In genomic region chr17:42076797-42077559, GRCh38 we compare ENCODE assay signal across 25 cellular contexts. TPM values are rescaled to one million over a fixed set of nuclear protein-coding genes. Genes with fewer than 3 reads are reported as not detected.
DNase-seq lines count a peak whose midpoint lies in the region; ATAC-seq, FAIRE-seq and TF ChIP-seq lines count a peak whose summit lies in the region.
"Had no signal": no experiment of that assay in that cellular context is flagged by ENCODE, and none has a peak within 500 bp of the region (broad histone marks: within the 10 kb centered on the region; RNA-seq: fewer than 3 reads in every experiment).

No MANE protein-coding gene starts in this region.

- H3K9me1 ChIP-seq in K562 (ENCODE audit: control insufficient read depth, insufficient read depth, low read length) = no peaks in the 10 kb centered on the region

- 37% methylated on average over 4 of the region's 4 CpGs for WGBS in K562 (ENCODE audit: insufficient coverage, low coverage, missing lambda C conversion rate)

- DNase-seq in K562 (ENCODE audit: extremely low read depth in 1 of 4, low spot score in 3 of 4) = no peak
- no peak for DNase-seq in gastrocnemius medialis
- no peak for DNase-seq in mucosa of gallbladder (ENCODE audit: low spot score)
- no peak for DNase-seq in stimulated activated CD4-positive, alpha-beta T cell treated with anti-CD3 and anti-CD28 coated beads, Interleukin-4, amount 100 ng/mL, for 1 hour
- DNase-seq: ACHN; BE2C; C1 segment of cervical spinal cord; CD4-positive, CD25-positive, alpha-beta regulatory T cell; CD8-positive, alpha-beta memory T cell; COR-L47; DMS 273 treated with DMSO at 0.1 percent for 48 hours; DMS53; DND-41; EL; H9; IMR-90; KBM-7 had no signal

- peaks cover 4% of the 10 kb centered on the region; the same call in 1 of the 2 replicates for H4K20me1 ChIP-seq in K562 (replicated peaks; ENCODE audit: control insufficient read depth, insufficient read depth, low read length)

- in situ Hi-C loops in K562 (cut with MboI) (no loop called here), gastrocnemius medialis (cut with MboI; ENCODE audit: low sequenced_read_pairs in 4 of 4) (no loop called here)

- H3K9me3 ChIP-seq in HEK293 (ENCODE audit: control insufficient read depth, insufficient read depth, low read depth, low read length) = no peaks in the 10 kb centered on the region
- H3K9me3 ChIP-seq in K562 (replicated peaks; ENCODE audit: control insufficient read depth, insufficient read depth, low read depth, low read length) = no peaks in the 10 kb centered on the region
- H3K9me3 ChIP-seq in gastrocnemius medialis = no peaks in the 10 kb centered on the region
- H3K9me3 ChIP-seq: BE2C had no signal

- no peak for TF ChIP-seq EP300 in K562 (IDR thresholded peaks at IDR 0.05; ENCODE audit: low read length)

- ATAC-seq in K562 (no peak), gastrocnemius medialis (peak; percentile 69 to 86), HG02763 (IDR thresholded peaks at IDR 0.05; ENCODE audit: unreplicated experiment) (no peak)
- ATAC-seq: GM12878 had no signal

- BruUV-seq in K562 (replicated peaks; lab: Mats Ljungman, UMichigan) = no TSS peak

- peaks cover 4 to 20% of the 10 kb centered on the region in 2 experiments; a peak in 3 of 5 replicates for H3K27me3 ChIP-seq in K562 (ENCODE audit: control insufficient read depth in 2 of 2, insufficient read depth in 2 of 2, low read length in 2 of 2)
- H3K27me3 ChIP-seq in gastrocnemius medialis = no peaks in the 10 kb centered on the region

- H3K27ac ChIP-seq in HEK293 (ENCODE audit: extremely low read depth, low read depth, low read length) (no peak overlapping the region), K562 (ENCODE audit: extremely low read depth, low read depth, low read length) (no peak overlapping the region), gastrocnemius medialis (peak overlapping the region; percentile 59 to 84 (median 66))

- POLR2A ChIA-PET in HEK293 (lab: Yijun Ruan, JAX) = no interaction called here
- POLR2A ChIA-PET in K562 (lab: Yijun Ruan, JAX) = interaction anchor here (0.6 to 0.7 kb wide), 2 partner anchors 9 to 370 kb away, joined by 3 read pairs; no protein-coding TSS in a partner anchor

- H2AFZ ChIP-seq in K562 (ENCODE audit: low read depth, low read length) = no peak overlapping the region

- TF ChIP-seq CTCF in HEK293 (tag by site-specific recombination; IDR thresholded peaks at IDR 0.05) = no peak
- TF ChIP-seq CTCF in K562 (IDR thresholded peaks at IDR 0.05 in 2 of 3, conservative IDR thresholded peaks at IDR 0.05 in 1 of 3; ENCODE audit: insufficient read depth in 2 of 3, low read depth in 1 of 3, low read length in 3 of 3) = no peak
- TF ChIP-seq CTCF in gastrocnemius medialis (IDR thresholded peaks at IDR 0.05 in 4 of 5, conservative IDR thresholded peaks at IDR 0.05 in 1 of 5) = no peak

- H3K36me3 ChIP-seq in HEK293 (ENCODE audit: control insufficient read depth in 2 of 2, insufficient read depth in 1 of 2, low read length in 2 of 2) (no peaks in the 10 kb centered on the region), K562 (ENCODE audit: control insufficient read depth, insufficient read depth, low read length) (no peaks in the 10 kb centered on the region), gastrocnemius medialis (no peaks in the 10 kb centered on the region)
- H3K36me3 ChIP-seq: BE2C had no signal

- no peak for TF ChIP-seq RAD21 in K562 (CRISPR knock-in tag; conservative IDR thresholded peaks at IDR 0.05 in 1 of 2, IDR thresholded peaks at IDR 0.05 in 1 of 2)

- CTCF ChIA-PET in HEK293 (lab: Yijun Ruan, JAX) = interaction anchor here (0.6 to 3.3 kb wide), 9 partner anchors 9 to 114 kb away, joined by 3 to 9 read pairs (median 4); partner anchors contain the start of genes DNAJC7 and NKIRAS2
- CTCF ChIA-PET in K562 (lab: Yijun Ruan, JAX; ENCODE audit: low intra/inter-chr PET ratio) = no interaction called here

- H3K4me3 ChIP-seq in HEK293 (ENCODE audit: low read depth, low read length) = no peak overlapping the region
- no peak overlapping the region for H3K4me3 ChIP-seq in K562
- H3K4me3 ChIP-seq in gastrocnemius medialis = no peak overlapping the region
- H3K4me3 ChIP-seq: GM12878 had no signal

- TF ChIP-seq POLR2A in K562 (conservative IDR thresholded peaks at IDR 0.05) (no peak), gastrocnemius medialis (IDR thresholded peaks at IDR 0.05) (no peak)

- intact Hi-C loops in K562 (cut with micrococcal nuclease) (no loop called here), gastrocnemius medialis (cut with DNase I; ENCODE audit: low total_unique reads) (no loop called here)

- H3K79me2 ChIP-seq in K562 (ENCODE audit: control insufficient read depth, insufficient read depth, low read length) = no peaks in the 10 kb centered on the region

- H3K4me1 ChIP-seq in HEK293 (ENCODE audit: control insufficient read depth, insufficient read depth, low read length) = no peaks in the 10 kb centered on the region
- H3K4me1 ChIP-seq in K562 (replicated peaks in 1 of 2; ENCODE audit: control insufficient read depth in 2 of 2, insufficient read depth in 2 of 2, low read length in 2 of 2) = peaks cover 15 to 22% of the 10 kb centered on the region in 2 experiments
- peaks cover 20 to 23% of the 10 kb centered on the region in 2 donors for H3K4me1 ChIP-seq in gastrocnemius medialis

- peak; percentile 6 for FAIRE-seq in K562 (lab: Jason Lieb, UNC)
- FAIRE-seq: GM12878, GM19239, H1 had no signal

- H3K9ac ChIP-seq in K562 (ENCODE audit: insufficient read depth in 1 of 2, low read depth in 2 of 2, low read length in 2 of 2) = no peak overlapping the region

- no peak overlapping the region for H3K4me2 ChIP-seq in K562 (ENCODE audit: insufficient read depth, low read length)

RNA-seq across cellular contexts. Expression of gene ZNF385C, which starts 21.3 kb away (rescaled TPM):
- 0.44 and 0.86 TPM in 2 replicates for total RNA-seq in K562 (2011; cell fraction: chromatin; rRNA removed; ENCODE audit: low replicate concordance)
- total RNA-seq in K562 (2011; cell fraction: nucleolus; rRNA removed) = 0.79 and 0.83 TPM in 2 replicates
- 0.73 and 1.5 TPM in 2 replicates for total RNA-seq in K562 (2011; cell fraction: nucleoplasm; rRNA removed)
- total RNA-seq in K562 (2014; rRNA removed) = 0.20 TPM in 1 of 2 replicates, not detected in the other
- total RNA-seq in K562 (2014; rRNA removed; fragmentation: Illumina TruSeq; extraction: Trizol) = 0.16 and 0.25 TPM in 2 replicates
- total RNA-seq in K562 (2015; rRNA removed; fragmentation: Illumina TruSeq; extraction: Trizol) = 0.08 and 0.11 TPM in 2 replicates
- 0.22 and 0.34 TPM in 2 replicates for total RNA-seq in K562 (2021)
- 0.35 and 0.42 TPM in 2 replicates for polyA plus RNA-seq in K562 (2011; rRNA removed)
- 0.48 and 0.63 TPM in 2 replicates for polyA plus RNA-seq in K562 (2011; cell fraction: cytosol; rRNA removed)
- polyA plus RNA-seq in K562 (2011; cell fraction: nucleus; rRNA removed) = 0.80 and 0.84 TPM in 2 replicates
- polyA plus RNA-seq in K562 (2012) = 0.25 and 1.9 TPM in 2 replicates
- polyA plus RNA-seq in K562 (2014; fragmentation: Illumina TruSeq; extraction: Trizol) = 0.28 and 0.29 TPM in 2 replicates
- under 1 TPM; 0.03 to 0.04 TPM for polyA plus RNA-seq in K562 (2014; fragmentation: Nextera tagmentation; extraction: Ambion mirVana)
- polyA plus RNA-seq in K562 (2014; rRNA removed) = 0.15 and 0.74 TPM in 2 replicates
- polyA minus RNA-seq in K562 (2011; rRNA and poly(A)+ RNA removed) = 0.11 and 0.18 TPM in 2 replicates
- polyA minus RNA-seq in K562 (2011; cell fraction: cytosol; rRNA and poly(A)+ RNA removed) = not detected in 2 replicates
- polyA minus RNA-seq in K562 (2011; cell fraction: nucleus; rRNA and poly(A)+ RNA removed) = not detected in 2 replicates
- under 1 TPM in 2 of 4 donors, not detected in 2; 0.26 to 0.78 TPM for total RNA-seq in gastrocnemius medialis
- total RNA-seq in mucosa of gallbladder = 0.32 TPM
- total RNA-seq: A172; CD4-positive, CD25-positive, alpha-beta regulatory T cell; CD8-positive, alpha-beta memory T cell; GM12878; IMR-90 had no signal
- polyA plus RNA-seq: CD8-positive, alpha-beta memory T cell; IMR-90 had no signal

RNA-seq across cellular contexts. Expression of gene C17orf113, which starts 26.6 kb away (rescaled TPM):
- total RNA-seq in K562 (2011; cell fraction: chromatin; rRNA removed; ENCODE audit: low replicate concordance) = 0.88 and 2.5 TPM in 2 replicates
- 1.8 and 2.0 TPM in 2 replicates for total RNA-seq in K562 (2011; cell fraction: nucleolus; rRNA removed)
- total RNA-seq in K562 (2011; cell fraction: nucleoplasm; rRNA removed) = 0.95 and 1.2 TPM in 2 replicates
- total RNA-seq in K562 (2014; rRNA removed) = 0.78 and 0.86 TPM in 2 replicates
- 0.22 and 0.29 TPM in 2 replicates for total RNA-seq in K562 (2014; rRNA removed; fragmentation: Illumina TruSeq; extraction: Trizol)
- total RNA-seq in K562 (2015; rRNA removed; fragmentation: Illumina TruSeq; extraction: Trizol) = 0.29 and 0.34 TPM in 2 replicates
- 1.1 and 1.2 TPM in 2 replicates for total RNA-seq in K562 (2021)
- 0.49 and 0.55 TPM in 2 replicates for polyA plus RNA-seq in K562 (2011; rRNA removed)
- 0.56 and 0.91 TPM in 2 replicates for polyA plus RNA-seq in K562 (2011; cell fraction: cytosol; rRNA removed)
- 0.65 and 1.1 TPM in 2 replicates for polyA plus RNA-seq in K562 (2011; cell fraction: nucleus; rRNA removed)
- polyA plus RNA-seq in K562 (2012) = 0.86 and 1.8 TPM in 2 replicates
- 0.31 and 0.61 TPM in 2 replicates for polyA plus RNA-seq in K562 (2014; fragmentation: Illumina TruSeq; extraction: Trizol)
- under 1 TPM; 0.10 to 0.17 TPM for polyA plus RNA-seq in K562 (2014; fragmentation: Nextera tagmentation; extraction: Ambion mirVana)
- 0.38 and 0.71 TPM in 2 replicates for polyA plus RNA-seq in K562 (2014; rRNA removed)
- 0.09 and 0.35 TPM in 2 replicates for polyA minus RNA-seq in K562 (2011; rRNA and poly(A)+ RNA removed)
- 0.64 and 0.67 TPM in 2 replicates for polyA minus RNA-seq in K562 (2011; cell fraction: cytosol; rRNA and poly(A)+ RNA removed)
- polyA minus RNA-seq in K562 (2011; cell fraction: nucleus; rRNA and poly(A)+ RNA removed) = 0.22 and 0.27 TPM in 2 replicates
- under 1 TPM; 0.13 to 0.86 (median 0.38) TPM for total RNA-seq in gastrocnemius medialis
- total RNA-seq in mucosa of gallbladder = 1.6 TPM
- total RNA-seq: A172 had no signal

RNA-seq across cellular contexts. Expression of gene DHX58, which starts 35.5 kb away (rescaled TPM):
- total RNA-seq in K562 (2011; cell fraction: chromatin; rRNA removed; ENCODE audit: low replicate concordance) = 6.6 and 9.3 TPM in 2 replicates
- total RNA-seq in K562 (2011; cell fraction: nucleolus; rRNA removed) = 4.5 and 5.7 TPM in 2 replicates
- total RNA-seq in K562 (2011; cell fraction: nucleoplasm; rRNA removed) = 5.0 and 5.1 TPM in 2 replicates
- 1.5 and 3.0 TPM in 2 replicates for total RNA-seq in K562 (2014; rRNA removed)
- total RNA-seq in K562 (2014; rRNA removed; fragmentation: Illumina TruSeq; extraction: Trizol) = 0.51 and 0.76 TPM in 2 replicates
- 1.1 and 1.2 TPM in 2 replicates for total RNA-seq in K562 (2015; rRNA removed; fragmentation: Illumina TruSeq; extraction: Trizol)
- 1.7 and 2.3 TPM in 2 replicates for total RNA-seq in K562 (2021)
- 1.6 and 3.5 TPM in 2 replicates for polyA plus RNA-seq in K562 (2011; rRNA removed)
- polyA plus RNA-seq in K562 (2011; cell fraction: cytosol; rRNA removed) = 3.9 and 5.4 TPM in 2 replicates
- 7.8 and 12.8 TPM in 2 replicates for polyA plus RNA-seq in K562 (2011; cell fraction: nucleus; rRNA removed)
- 1.5 and 4.2 TPM in 2 replicates for polyA plus RNA-seq in K562 (2012)
- 1.4 TPM in 2 replicates for polyA plus RNA-seq in K562 (2014; fragmentation: Illumina TruSeq; extraction: Trizol)
- polyA plus RNA-seq in K562 (2014; fragmentation: Nextera tagmentation; extraction: Ambion mirVana) = under 1 TPM; 0.15 to 0.25 TPM
- 1.9 and 2.4 TPM in 2 replicates for polyA plus RNA-seq in K562 (2014; rRNA removed)
- polyA minus RNA-seq in K562 (2011; rRNA and poly(A)+ RNA removed) = 0.84 and 1.1 TPM in 2 replicates
- polyA minus RNA-seq in K562 (2011; cell fraction: cytosol; rRNA and poly(A)+ RNA removed) = 1.7 and 2.9 TPM in 2 replicates
- 1.9 and 4.2 TPM in 2 replicates for polyA minus RNA-seq in K562 (2011; cell fraction: nucleus; rRNA and poly(A)+ RNA removed)
- total RNA-seq in gastrocnemius medialis = 1 to 10 TPM; 1.1 to 4.4 (median 3.1) TPM
- 26.8 TPM for total RNA-seq in mucosa of gallbladder

RNA-seq across cellular contexts. Expression of gene KAT2A, which starts 44.2 kb away (rescaled TPM):
- 97.5 and 216 TPM in 2 replicates for total RNA-seq in K562 (2011; cell fraction: chromatin; rRNA removed; ENCODE audit: low replicate concordance)
- total RNA-seq in K562 (2011; cell fraction: nucleolus; rRNA removed) = 139 and 145 TPM in 2 replicates
- 84.1 and 110 TPM in 2 replicates for total RNA-seq in K562 (2011; cell fraction: nucleoplasm; rRNA removed)
- total RNA-seq in K562 (2014; rRNA removed) = 22.9 and 29.3 TPM in 2 replicates
- 13.9 and 18.7 TPM in 2 replicates for total RNA-seq in K562 (2014; rRNA removed; fragmentation: Illumina TruSeq; extraction: Trizol)
- 31.9 and 32.8 TPM in 2 replicates for total RNA-seq in K562 (2015; rRNA removed; fragmentation: Illumina TruSeq; extraction: Trizol)
- total RNA-seq in K562 (2021) = 57.2 and 57.8 TPM in 2 replicates
- 64.6 and 64.7 TPM in 2 replicates for polyA plus RNA-seq in K562 (2011; rRNA removed)
- polyA plus RNA-seq in K562 (2011; cell fraction: cytosol; rRNA removed) = 26.0 and 41.1 TPM in 2 replicates
- 518 and 949 TPM in 2 replicates for polyA plus RNA-seq in K562 (2011; cell fraction: nucleus; rRNA removed)
- polyA plus RNA-seq in K562 (2012) = 43.2 and 57.4 TPM in 2 replicates
- polyA plus RNA-seq in K562 (2014; fragmentation: Illumina TruSeq; extraction: Trizol) = 54.4 and 57.1 TPM in 2 replicates
- polyA plus RNA-seq in K562 (2014; fragmentation: Nextera tagmentation; extraction: Ambion mirVana) = 1 to 10 TPM; 1.5 to 4.9 TPM
- polyA plus RNA-seq in K562 (2014; rRNA removed) = 80.4 and 92.0 TPM in 2 replicates
- polyA minus RNA-seq in K562 (2011; rRNA and poly(A)+ RNA removed) = 13.2 and 20.1 TPM in 2 replicates
- 13.4 and 13.8 TPM in 2 replicates for polyA minus RNA-seq in K562 (2011; cell fraction: cytosol; rRNA and poly(A)+ RNA removed)
- polyA minus RNA-seq in K562 (2011; cell fraction: nucleus; rRNA and poly(A)+ RNA removed) = 44.7 and 47.8 TPM in 2 replicates
- 10 to 100 TPM in 1 of 4 donors, 1 to 10 TPM in 3; 1.8 to 15.0 (median 6.3) TPM for total RNA-seq in gastrocnemius medialis
- 58.4 TPM for total RNA-seq in mucosa of gallbladder

RNA-seq across cellular contexts. Expression of gene HSPB9, which starts 45.6 kb away (rescaled TPM):
- total RNA-seq in K562 (2011; cell fraction: chromatin; rRNA removed; ENCODE audit: low replicate concordance) = 0.62 and 0.92 TPM in 2 replicates
- 0.26 and 0.67 TPM in 2 replicates for total RNA-seq in K562 (2011; cell fraction: nucleolus; rRNA removed)
- 0.22 and 0.31 TPM in 2 replicates for total RNA-seq in K562 (2011; cell fraction: nucleoplasm; rRNA removed)
- total RNA-seq in K562 (2014; rRNA removed) (0.08 TPM in 1 of 2 replicates, not detected in the other), K562 (2014; rRNA removed; fragmentation: Illumina TruSeq; extraction: Trizol) (not detected in 2 replicates), K562 (2015; rRNA removed; fragmentation: Illumina TruSeq; extraction: Trizol) (0.07 TPM in 1 of 2 replicates, not detected in the other), K562 (2021) (0.11 and 0.16 TPM in 2 replicates), gastrocnemius medialis (not detected), mucosa of gallbladder (0.29 TPM)
- polyA plus RNA-seq in K562 (2011; rRNA removed) (0.04 and 0.08 TPM in 2 replicates), K562 (2014; fragmentation: Illumina TruSeq; extraction: Trizol) (not detected in 2 replicates), K562 (2014; fragmentation: Nextera tagmentation; extraction: Ambion mirVana) (under 1 TPM; 0.04 to 0.06 TPM), K562 (2014; rRNA removed) (0.05 and 0.13 TPM in 2 replicates)
- 0.06 TPM in 1 of 2 replicates, not detected in the other for polyA plus RNA-seq in K562 (2011; cell fraction: cytosol; rRNA removed)
- 0.41 and 0.74 TPM in 2 replicates for polyA plus RNA-seq in K562 (2011; cell fraction: nucleus; rRNA removed)
- 0.27 and 0.36 TPM in 2 replicates for polyA plus RNA-seq in K562 (2012)
- 0.18 TPM in 1 of 2 replicates, not detected in the other for polyA minus RNA-seq in K562 (2011; rRNA and poly(A)+ RNA removed)
- polyA minus RNA-seq in K562 (2011; cell fraction: cytosol; rRNA and poly(A)+ RNA removed) = not detected in 2 replicates
- polyA minus RNA-seq in K562 (2011; cell fraction: nucleus; rRNA and poly(A)+ RNA removed) = 0.13 and 0.22 TPM in 2 replicates
- total RNA-seq: A172; CD4-positive, CD25-positive, alpha-beta regulatory T cell; G401; GM12878; HT-29; IMR-90 had no signal
- polyA plus RNA-seq: CD8-positive, alpha-beta memory T cell; IMR-90 had no signal

Comparison
In these comparisons a context has a peak if more than half of its experiments do, and no peak if none do; other contexts are left out.
1. H3K27ac ChIP-seq: peak in gastrocnemius medialis (4 of 4); none in HEK293 (single experiment) and K562 (single experiment).
2. ATAC-seq: peak in gastrocnemius medialis (2 of 2); none in K562 (single experiment) and HG02763 (single experiment).